In the genomic region with DNA sequence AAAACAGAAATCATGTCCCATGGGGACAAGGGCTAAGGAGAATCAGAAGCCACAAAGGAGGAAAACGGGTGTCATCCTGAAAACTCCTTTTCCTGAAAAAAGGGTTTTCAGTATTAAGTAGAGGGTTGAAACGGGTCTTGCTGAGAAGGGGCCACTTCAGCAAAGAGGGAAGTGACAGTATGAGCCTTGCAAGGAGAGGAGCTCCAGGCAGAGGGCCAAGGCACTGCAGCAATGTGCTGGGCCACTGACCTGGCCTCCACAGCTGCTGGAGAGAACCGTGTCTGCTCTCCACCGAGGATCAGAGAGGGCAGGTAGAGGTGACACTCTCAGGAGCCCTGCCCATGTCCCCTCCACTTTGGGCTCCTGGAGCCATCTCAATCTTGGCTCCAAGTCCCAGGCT, we compare ENCODE assay signal across 11 cellular contexts.
DNase-seq lines count a peak whose midpoint lies in the region; ATAC-seq and TF ChIP-seq lines count a peak whose summit lies in the region.
"Had no signal": no experiment of that assay in that cellular context is flagged by ENCODE, and none has a peak within 500 bp of the region (broad histone marks: within the 10 kb centered on the region; RNA-seq: fewer than 3 reads in every experiment).

No MANE protein-coding gene starts in this region.

- H4K20me1 ChIP-seq in H9 (ENCODE audit: control insufficient read depth, insufficient read depth, insufficient read length) (peaks cover 6% of the 10 kb centered on the region), mammary epithelial cell (ENCODE audit: insufficient read depth, low read length) (no peaks in the 10 kb centered on the region)

- no peak overlapping the region for H2BK15ac ChIP-seq in H9 (ENCODE audit: low read depth, low read length)

- H3K23ac ChIP-seq in H9 (ENCODE audit: insufficient read length, low read depth, low read length), result no peak overlapping the region

- no CpG with 5 or more reads among the region's 4 CpGs for WGBS in H9 (ENCODE audit: extremely low coverage, insufficient read length, low lambda C conversion rate)
- WGBS in right lobe of liver (ENCODE audit: insufficient coverage, low coverage, low lambda C conversion rate, missing lambda C conversion rate), result 72% methylated on average over 2 of the region's 4 CpGs
- 29 to 65% (median 48%) methylated on average over 4 of the region's 4 CpGs for WGBS in stomach, 5 donors
- 77% methylated on average over 4 of the region's 4 CpGs for WGBS in mammary epithelial cell (ENCODE audit: low coverage, missing lambda C conversion rate)

- no peak for TF ChIP-seq EP300 in stomach (IDR thresholded peaks at IDR 0.05)

- no peak overlapping the region for H3K4ac ChIP-seq in H9 (ENCODE audit: low read depth, low read length)

- in situ Hi-C loops in mammary epithelial cell (cut with MboI; ENCODE audit: low sequenced_read_pairs in 2 of 2), result no loop called here

- H3K36me3 Mint-ChIP-seq in CD4-positive, CD25-positive, alpha-beta regulatory T cell, result peaks cover 29% of the 10 kb centered on the region
- H3K36me3 Mint-ChIP-seq in H9 (ENCODE audit: insufficient read depth in 1 of 3, low read depth in 3 of 3), result peaks cover 46 to 78% (median 66%) of the 10 kb centered on the region in 3 experiments

- H2AK5ac ChIP-seq in H9 (ENCODE audit: insufficient read length, low read length), result no peak overlapping the region

- peaks cover 33% of the 10 kb centered on the region for H3K4me1 ChIP-seq in CD4-positive, CD25-positive, alpha-beta regulatory T cell (ENCODE audit: control insufficient read depth, insufficient read depth, low read length, poor library complexity, severe bottlenecking)
- H3K4me1 ChIP-seq in H9 (ENCODE audit: insufficient read depth, low read length), result no peaks in the 10 kb centered on the region
- no peaks in the 10 kb centered on the region for H3K4me1 ChIP-seq in right lobe of liver
- peaks cover 0 to 49% (median 25%) of the 10 kb centered on the region in 4 donors for H3K4me1 ChIP-seq in stomach
- H3K4me1 ChIP-seq in mammary epithelial cell (ENCODE audit: insufficient read depth, low read length), result no peaks in the 10 kb centered on the region
- no peaks in the 10 kb centered on the region for H3K4me1 ChIP-seq in uterus
- H3K4me1 ChIP-seq: gastrocnemius medialis had no signal

- TF ChIP-seq POLR2A in right lobe of liver (IDR thresholded peaks at IDR 0.05), result no peak
- TF ChIP-seq POLR2A in stomach (IDR thresholded peaks at IDR 0.05), result no peak
- TF ChIP-seq POLR2A in uterus (IDR thresholded peaks at IDR 0.05), result no peak

- no peaks in the 10 kb centered on the region for H3K27me3 ChIP-seq in CD4-positive, CD25-positive, alpha-beta regulatory T cell (ENCODE audit: control insufficient read depth, insufficient read depth, low read length)
- no peaks in the 10 kb centered on the region for H3K27me3 ChIP-seq in H9 (ENCODE audit: insufficient read depth, low read length)
- H3K27me3 ChIP-seq in WERI-Rb-1 (ENCODE audit: insufficient read depth, low read depth, severe bottlenecking), result no peaks in the 10 kb centered on the region
- H3K27me3 ChIP-seq in right lobe of liver, result no peaks in the 10 kb centered on the region
- H3K27me3 ChIP-seq in stomach, result no peaks in the 10 kb centered on the region
- no peaks in the 10 kb centered on the region for H3K27me3 ChIP-seq in mammary epithelial cell (ENCODE audit: insufficient read depth, low read length)
- H3K27me3 ChIP-seq in uterus, result no peaks in the 10 kb centered on the region
- H3K27me3 ChIP-seq: gastrocnemius medialis had no signal

- intact Hi-C loops in right lobe of liver (cut with DNase I), result no loop called here
- intact Hi-C loops in stomach (cut with DNase I; ENCODE audit: low total_unique reads), result no loop called here
- intact Hi-C loops in mammary epithelial cell (cut with micrococcal nuclease), result no loop called here
- intact Hi-C loops in uterus (cut with DNase I; ENCODE audit: low total_unique reads), result no loop called here

- H3K36me3 ChIP-seq in CD4-positive, CD25-positive, alpha-beta regulatory T cell (ENCODE audit: control insufficient read depth, insufficient read depth, low read length), result peaks cover 4% of the 10 kb centered on the region
- H3K36me3 ChIP-seq in WERI-Rb-1 (peaks cover 70% of the 10 kb centered on the region), right lobe of liver (peaks cover 0 to 6% (median 2%) of the 10 kb centered on the region in 4 donors), stomach (peaks cover 31 to 77% (median 77%) of the 10 kb centered on the region in 4 donors), mammary epithelial cell (ENCODE audit: insufficient read depth, low read length) (peaks cover 16% of the 10 kb centered on the region), uterus (no peaks in the 10 kb centered on the region)

- H2BK120ac ChIP-seq in H9 (ENCODE audit: low read depth, low read length, poor library complexity, severe bottlenecking), result no peak overlapping the region

- H3K27me3 Mint-ChIP-seq in CD4-positive, CD25-positive, alpha-beta regulatory T cell, result no peaks in the 10 kb centered on the region
- no peaks in the 10 kb centered on the region; the same call in 1 of the 2 replicates for H3K27me3 Mint-ChIP-seq in H9 (ENCODE audit: low read depth)
- H3K27me3 Mint-ChIP-seq: activated CD8-positive, alpha-beta T cell treated with anti-CD3 and anti-CD28 coated beads for 36 hours had no signal

- peaks cover 3% of the 10 kb centered on the region for H3K79me1 ChIP-seq in H9 (ENCODE audit: insufficient read depth, low read depth, low read length, poor library complexity, severe bottlenecking)

- H2BK5ac ChIP-seq in H9 (ENCODE audit: insufficient read length, low read length), result no peak overlapping the region

- H3K4me1 Mint-ChIP-seq in CD4-positive, CD25-positive, alpha-beta regulatory T cell, result peaks cover 16 to 63% (median 35%) of the 10 kb centered on the region in 4 donors
- H3K4me1 Mint-ChIP-seq in H9, result peaks cover 15 to 30% of the 10 kb centered on the region in 2 experiments

- peak overlapping the region; percentile 44 to 89 (median 64) for H3K27ac Mint-ChIP-seq in CD4-positive, CD25-positive, alpha-beta regulatory T cell
- peak overlapping the region; percentile 8 to 80 (median 15); a peak in 4 of 7 replicates for H3K27ac Mint-ChIP-seq in H9

- no peaks in the 10 kb centered on the region for H3K23me2 ChIP-seq in H9 (ENCODE audit: insufficient read length, low read depth, low read length, poor library complexity, severe bottlenecking)

- no peak overlapping the region for H4K91ac ChIP-seq in H9 (ENCODE audit: insufficient read length, low read depth, low read length)

- no peak overlapping the region for H3K9ac ChIP-seq in H9 (ENCODE audit: extremely low read depth, insufficient read length, low read length)
- no peak overlapping the region for H3K9ac ChIP-seq in mammary epithelial cell (ENCODE audit: insufficient read depth, low read length)
- H3K9ac ChIP-seq: SK-N-SH had no signal

- H3K9me3 Mint-ChIP-seq in CD4-positive, CD25-positive, alpha-beta regulatory T cell, result peaks cover 0 to 3% (median 1%) of the 10 kb centered on the region in 7 donors
- peaks cover 2 to 12% of the 10 kb centered on the region in 2 experiments; a peak in 4 of 5 replicates for H3K9me3 Mint-ChIP-seq in H9

- no peak overlapping the region for H4K5ac ChIP-seq in H9 (ENCODE audit: insufficient read length, low read depth, low read length)

- H3K18ac ChIP-seq in H9 (ENCODE audit: insufficient read length, low read depth, low read length), result no peak overlapping the region

- CTCF ChIA-PET in mammary epithelial cell (lab: Charles Lee; ENCODE audit: low non-redundant PET), result no interaction called here

- TF ChIP-seq CTCF in H9 (conservative IDR thresholded peaks at IDR 0.05), result no peak
- TF ChIP-seq CTCF in WERI-Rb-1 (IDR thresholded peaks at IDR 0.05; ENCODE audit: low read depth, low read length), result no peak
- no peak for TF ChIP-seq CTCF in right lobe of liver (IDR thresholded peaks at IDR 0.05)
- TF ChIP-seq CTCF in stomach (IDR thresholded peaks at IDR 0.05), result no peak
- no peak for TF ChIP-seq CTCF in mammary epithelial cell (conservative IDR thresholded peaks at IDR 0.05 in 1 of 2, IDR thresholded peaks at IDR 0.05 in 1 of 2; ENCODE audit: extremely low read depth in 1 of 2, insufficient read depth in 1 of 2, low read depth in 1 of 2, low read length in 2 of 2)
- no peak for TF ChIP-seq CTCF in uterus (IDR thresholded peaks at IDR 0.05)

- H3K56ac ChIP-seq in H9 (ENCODE audit: insufficient read length, low read depth, low read length), result no peak overlapping the region

- H4K8ac ChIP-seq in H9 (replicated peaks; ENCODE audit: insufficient read length, low read depth, low read length), result no peak overlapping the region

- H2BK20ac ChIP-seq in H9 (ENCODE audit: low read depth, low read length, poor library complexity, severe bottlenecking), result no peak overlapping the region

- no TSS peak for BruUV-seq in mammary epithelial cell (replicated peaks; lab: Mats Ljungman, UMichigan)

- H3K4me3 ChIP-seq in CD4-positive, CD25-positive, alpha-beta regulatory T cell (ENCODE audit: low read depth, low read length), result no peak overlapping the region
- H3K4me3 ChIP-seq in WERI-Rb-1 (ENCODE audit: low read depth, low read length) (0 out of 2 replicates have a peak overlapping the region, but pooled peaks have one; percentile 6), right lobe of liver (no peak overlapping the region), stomach (no peak overlapping the region), mammary epithelial cell (replicated peaks in 1 of 3; ENCODE audit: insufficient read depth in 1 of 3, low read depth in 2 of 3, low read length in 3 of 3) (no peak overlapping the region), uterus (no peak overlapping the region)
- H3K4me3 ChIP-seq: gastrocnemius medialis had no signal

- ATAC-seq in CD4-positive, CD25-positive, alpha-beta regulatory T cell (ENCODE audit: low read depth in 2 of 2), result no peak
- peak; percentile 18 to 60 (median 28) for ATAC-seq in right lobe of liver
- ATAC-seq: activated CD8-positive, alpha-beta T cell treated with anti-CD3 and anti-CD28 coated beads for 36 hours; gastrocnemius medialis had no signal

- H3K79me2 ChIP-seq in H9 (ENCODE audit: insufficient read depth, low read length), result peaks cover 3% of the 10 kb centered on the region; the same call in 1 of the 2 replicates
- H3K79me2 ChIP-seq in mammary epithelial cell (ENCODE audit: insufficient read depth, low read length), result peaks cover 24% of the 10 kb centered on the region

- H3K9me3 ChIP-seq in CD4-positive, CD25-positive, alpha-beta regulatory T cell (ENCODE audit: control insufficient read depth in 2 of 2, low read length in 2 of 2), result peaks cover 1 to 2% of the 10 kb centered on the region in 2 experiments
- H3K9me3 ChIP-seq in H9 (ENCODE audit: control insufficient read depth, low read depth, low read length) (no peaks in the 10 kb centered on the region), WERI-Rb-1 (ENCODE audit: severe bottlenecking) (peaks cover 7% of the 10 kb centered on the region), right lobe of liver (no peaks in the 10 kb centered on the region), stomach (peaks cover 0 to 9% (median 1%) of the 10 kb centered on the region in 4 donors), mammary epithelial cell (replicated peaks; ENCODE audit: insufficient read depth, low read length) (peaks cover 6% of the 10 kb centered on the region), uterus (no peaks in the 10 kb centered on the region)
- H3K9me3 ChIP-seq: gastrocnemius medialis, SK-N-SH had no signal

- no peak overlapping the region for H3T11ph ChIP-seq in H9 (ENCODE audit: low read length)

- no peak overlapping the region for H3K14ac ChIP-seq in H9 (ENCODE audit: insufficient read depth, low read length)

- H3K27ac ChIP-seq in CD4-positive, CD25-positive, alpha-beta regulatory T cell (ENCODE audit: insufficient read depth, low read length, poor library complexity, severe bottlenecking), result no peak overlapping the region
- H3K27ac ChIP-seq in H9 (ENCODE audit: insufficient read length, low read depth, low read length) (no peak overlapping the region), WERI-Rb-1 (peak overlapping the region; percentile 95), right lobe of liver (no peak overlapping the region), stomach (peak overlapping the region in 2 of 5 donors; percentile 31 to 39), mammary epithelial cell (ENCODE audit: insufficient read depth, low read depth, low read length) (no peak overlapping the region), uterus (no peak overlapping the region)

- H2AFZ ChIP-seq in H9 (ENCODE audit: low read length), result no peak overlapping the region
- no peak overlapping the region for H2AFZ ChIP-seq in mammary epithelial cell (ENCODE audit: low read depth, low read length)

- dilution Hi-C loops in mammary epithelial cell (cut with HindIII; ENCODE audit: low sequenced_read_pairs), result no loop called here

- no peak for DNase-seq in CD4-positive, CD25-positive, alpha-beta regulatory T cell
- DNase-seq in H9 (no peak), WERI-Rb-1 (no peak), right lobe of liver (no peak), stomach (no peak), NCI-H446 treated with DMSO at 0.1 percent for 48 hours (lab: John Stamatoyannopoulos, UW) (no peak), mammary epithelial cell (no peak), uterus (no peak)
- DNase-seq: activated CD8-positive, alpha-beta T cell treated with anti-CD3 and anti-CD28 coated beads for 36 hours; SK-N-SH had no signal

- H3K4me2 ChIP-seq in H9 (ENCODE audit: insufficient read depth, insufficient read length, low read length) (no peak overlapping the region), mammary epithelial cell (ENCODE audit: insufficient read depth, low read depth, low read length) (no peak overlapping the region)
- H3K4me2 ChIP-seq: SK-N-SH had no signal

- H3K4me3 Mint-ChIP-seq in CD4-positive, CD25-positive, alpha-beta regulatory T cell, result peak overlapping the region; percentile 10 to 73 (median 38)
- H3K4me3 Mint-ChIP-seq in H9, result no peak overlapping the region
- H3K4me3 Mint-ChIP-seq: activated CD8-positive, alpha-beta T cell treated with anti-CD3 and anti-CD28 coated beads for 36 hours had no signal

- no peak overlapping the region for H2BK12ac ChIP-seq in H9 (ENCODE audit: insufficient read length, low read depth, low read length)

Comparison
In these comparisons a context has a peak if more than half of its experiments do, and no peak if none do; other contexts are left out.
1. ATAC-seq: peak in right lobe of liver (4 of 4); none in CD4-positive, CD25-positive, alpha-beta regulatory T cell (0 of 2).
2. H3K4me3 Mint-ChIP-seq: peak in CD4-positive, CD25-positive, alpha-beta regulatory T cell (4 of 4); none in H9 (0 of 2).